Comparison of ENCODE assay signal across 23 cellular contexts in genomic region chr6:128427139-128427538, GRCh38.
"Had no signal": no experiment of that assay in that cellular context is flagged by ENCODE, and none has a peak within 500 bp of the region (broad histone marks: within the 10 kb centered on the region; RNA-seq: fewer than 3 reads in every experiment).

No MANE protein-coding gene starts in this region.

- DNase-seq: head of caudate nucleus; hypothalamus; immature natural killer cell; kidney; left colon; lower lobe of right lung; mammary epithelial cell; mesenchymal stem cell; naive thymus-derived CD8-positive, alpha-beta T cell; nucleus accumbens; stimulated activated CD4-positive, alpha-beta T cell treated with anti-CD3 and anti-CD28 coated beads, Interleukin-12 subunit alpha, Interleukin-12 subunit beta, amount 100 ng/mL, for 4 hours; stimulated activated CD4-positive, alpha-beta T cell treated with anti-CD3 and anti-CD28 coated beads, Interleukin-4, amount 100 ng/mL, for 24 hours; stimulated activated naive CD4-positive, alpha-beta T cell; tibial artery; trophoblast cell; uterus had no signal

- H3K36me3 ChIP-seq: lower lobe of right lung, right atrium auricular region, suprapubic skin, thoracic aorta, tibial artery, uterus had no signal

- H3K4me3 ChIP-seq: lower lobe of right lung, right atrium auricular region, skin epidermis, suprapubic skin, thoracic aorta, tibial artery, uterus had no signal

- H3K4me1 ChIP-seq: lower lobe of right lung, parathyroid adenoma, uterus had no signal

- H3K9me3 ChIP-seq: lower lobe of right lung, right atrium auricular region, suprapubic skin, thoracic aorta, tibial artery, uterus had no signal

- ATAC-seq: left colon; naive thymus-derived CD8-positive, alpha-beta T cell; sciatic nerve; stimulated activated effector memory CD8-positive, alpha-beta T cell treated with anti-CD3 and anti-CD28 coated beads, Interleukin-12 subunit alpha, Interleukin-12 subunit beta, amount 100 ng/mL, for 72 hours had no signal

- H3K27me3 ChIP-seq: right atrium auricular region, suprapubic skin, tibial artery, uterus had no signal

- H3K27ac ChIP-seq: lower lobe of right lung, parathyroid adenoma, right atrium auricular region, skin epidermis, suprapubic skin, uterus had no signal
